27 cellular contexts compared by ENCODE assay signal in genomic region chrX:123308663-123309062, GRCh38.
"Had no signal": no experiment of that assay in that cellular context is flagged by ENCODE, and none has a peak within 500 bp of the region (broad histone marks: within the 10 kb centered on the region; RNA-seq: fewer than 3 reads in every experiment).

No MANE protein-coding gene starts in this region.

- H3K36me3 ChIP-seq: brain microvascular endothelial cell, pancreas, prostate gland, sigmoid colon, tibial artery had no signal

- H3K4me3 Mint-ChIP-seq: activated B cell treated with CpG ODN at 0.5 μM for 24 hours; activated CD8-positive, alpha-beta memory T cell treated with anti-CD3 and anti-CD28 coated beads, Interleukin-2, amount 10 ng/mL, durations not matched to agents 7 days and 5 days; activated CD8-positive, alpha-beta T cell treated with anti-CD3 and anti-CD28 coated beads, Interleukin-2, amount 10 ng/mL, durations not matched to agents 7 days and 5 days; activated T-cell treated with anti-CD3 and anti-CD28 coated beads, Interleukin-2, amount 50 U/mL, for 72 hours; naive thymus-derived CD4-positive, alpha-beta T cell; neural crest cell; stimulated activated memory B cell treated with anti-CD40 and anti-IgM and Interleukin-4, amounts not matched to agents 10 μg/mL and 1 μg/mL and 100 μg/mL, for 72 hours; stimulated activated naive CD8-positive, alpha-beta T cell treated with anti-CD3 and anti-CD28 coated beads, Interleukin-15, amount 100 ng/mL, for 72 hours; T-helper 17 cell had no signal

- H3K36me3 Mint-ChIP-seq: activated CD8-positive, alpha-beta memory T cell treated with anti-CD3 and anti-CD28 coated beads, Interleukin-2, amount 10 ng/mL, durations not matched to agents 7 days and 5 days; activated naive CD4-positive, alpha-beta T cell treated with anti-CD3 and anti-CD28 coated beads, Interleukin-2, amount 50 U/mL, for 72 hours; naive thymus-derived CD4-positive, alpha-beta T cell; stimulated activated memory B cell treated with anti-CD40 and anti-IgM and Interleukin-4, amounts not matched to agents 10 μg/mL and 1 μg/mL and 100 μg/mL, for 72 hours had no signal

- H3K27me3 ChIP-seq: brain microvascular endothelial cell, pancreas, sigmoid colon, tibial artery had no signal

- H3K27ac ChIP-seq: brain microvascular endothelial cell, pancreas, sigmoid colon, tibial artery had no signal

- H3K4me1 Mint-ChIP-seq: activated B cell treated with CpG ODN at 0.5 μM for 24 hours; activated CD8-positive, alpha-beta memory T cell treated with anti-CD3 and anti-CD28 coated beads, Interleukin-2, amount 10 ng/mL, durations not matched to agents 7 days and 5 days; naive thymus-derived CD4-positive, alpha-beta T cell; neural crest cell; stimulated activated memory B cell treated with anti-CD40 and anti-IgM and Interleukin-4, amounts not matched to agents 10 μg/mL and 1 μg/mL and 100 μg/mL, for 72 hours; stimulated activated naive CD8-positive, alpha-beta T cell treated with anti-CD3 and anti-CD28 coated beads, Interleukin-15, amount 100 ng/mL, for 72 hours; T-helper 17 cell had no signal

- H3K27me3 Mint-ChIP-seq: activated B cell treated with CpG ODN at 0.5 μM for 24 hours; activated CD8-positive, alpha-beta memory T cell treated with anti-CD3 and anti-CD28 coated beads, Interleukin-2, amount 10 ng/mL, durations not matched to agents 7 days and 5 days; naive thymus-derived CD4-positive, alpha-beta T cell; stimulated activated memory B cell treated with anti-CD40 and anti-IgM and Interleukin-4, amounts not matched to agents 10 μg/mL and 1 μg/mL and 100 μg/mL, for 72 hours; stimulated activated naive CD8-positive, alpha-beta T cell treated with anti-CD3 and anti-CD28 coated beads, Interleukin-15, amount 100 ng/mL, for 72 hours; T-helper 17 cell had no signal

- H3K4me3 ChIP-seq: pancreas, prostate gland, sigmoid colon, tibial artery had no signal

- H3K9me3 Mint-ChIP-seq: activated B cell treated with CpG ODN at 0.5 μM for 24 hours; activated T-cell treated with anti-CD3 and anti-CD28 coated beads, Interleukin-2, amount 50 U/mL, for 72 hours; stimulated activated memory B cell treated with anti-CD40 and anti-IgM and Interleukin-4, amounts not matched to agents 10 μg/mL and 1 μg/mL and 100 μg/mL, for 72 hours; stimulated activated naive CD8-positive, alpha-beta T cell treated with anti-CD3 and anti-CD28 coated beads, Interleukin-15, amount 100 ng/mL, for 72 hours had no signal

- H3K27ac Mint-ChIP-seq: activated B cell treated with CpG ODN at 0.5 μM for 24 hours; activated CD8-positive, alpha-beta memory T cell treated with anti-CD3 and anti-CD28 coated beads, Interleukin-2, amount 10 ng/mL, durations not matched to agents 7 days and 5 days; activated CD8-positive, alpha-beta T cell treated with anti-CD3 and anti-CD28 coated beads, Interleukin-2, amount 10 ng/mL, durations not matched to agents 7 days and 5 days; activated naive CD4-positive, alpha-beta T cell treated with anti-CD3 and anti-CD28 coated beads, Interleukin-2, amount 50 U/mL, for 72 hours; activated T-cell treated with anti-CD3 and anti-CD28 coated beads, Interleukin-2, amount 50 U/mL, for 72 hours; naive thymus-derived CD4-positive, alpha-beta T cell; stimulated activated memory B cell treated with anti-CD40 and anti-IgM and Interleukin-4, amounts not matched to agents 10 μg/mL and 1 μg/mL and 100 μg/mL, for 72 hours; stimulated activated naive CD8-positive, alpha-beta T cell treated with anti-CD3 and anti-CD28 coated beads, Interleukin-15, amount 100 ng/mL, for 72 hours; T-helper 17 cell had no signal

- DNase-seq: activated B cell treated with CpG ODN at 0.5 μM for 24 hours; activated CD4-positive, alpha-beta T cell treated with anti-CD3 and anti-CD28 coated beads, Interleukin-2, amount 50 U/mL, for 1 hour; activated CD8-positive, alpha-beta memory T cell treated with anti-CD3 and anti-CD28 coated beads, Interleukin-2, amount 10 ng/mL, durations not matched to agents 7 days and 5 days; activated CD8-positive, alpha-beta T cell treated with anti-CD3 and anti-CD28 coated beads, Interleukin-2, amount 10 ng/mL, durations not matched to agents 7 days and 5 days; activated naive CD4-positive, alpha-beta T cell; activated T-cell treated with anti-CD3 and anti-CD28 coated beads for 4 hours; activated T-cell treated with anti-CD3 and anti-CD28 coated beads, Interleukin-2, amount 50 U/mL, for 72 hours; brain microvascular endothelial cell; cortex of kidney; foreskin fibroblast; left colon; midbrain; naive thymus-derived CD4-positive, alpha-beta T cell; nucleus accumbens; pancreas; sigmoid colon; small intestine; stimulated activated CD4-positive, alpha-beta T cell treated with anti-CD3 and anti-CD28 coated beads, Interleukin-4, amount 100 ng/mL, for 24 hours; stimulated activated CD8-positive, alpha-beta memory T cell treated with anti-CD3 and anti-CD28 coated beads, Interleukin-4, amount 100 ng/mL, for 48 hours; stimulated activated naive CD8-positive, alpha-beta T cell treated with anti-CD3 and anti-CD28 coated beads, Interleukin-15, amount 100 ng/mL, for 72 hours; T-helper 17 cell; T1000; tibial artery had no signal

- H3K4me1 ChIP-seq: pancreas, prostate gland, sigmoid colon, tibial artery had no signal

- H3K9me3 ChIP-seq: pancreas, prostate gland, sigmoid colon, tibial artery had no signal
